In the genomic region with DNA sequence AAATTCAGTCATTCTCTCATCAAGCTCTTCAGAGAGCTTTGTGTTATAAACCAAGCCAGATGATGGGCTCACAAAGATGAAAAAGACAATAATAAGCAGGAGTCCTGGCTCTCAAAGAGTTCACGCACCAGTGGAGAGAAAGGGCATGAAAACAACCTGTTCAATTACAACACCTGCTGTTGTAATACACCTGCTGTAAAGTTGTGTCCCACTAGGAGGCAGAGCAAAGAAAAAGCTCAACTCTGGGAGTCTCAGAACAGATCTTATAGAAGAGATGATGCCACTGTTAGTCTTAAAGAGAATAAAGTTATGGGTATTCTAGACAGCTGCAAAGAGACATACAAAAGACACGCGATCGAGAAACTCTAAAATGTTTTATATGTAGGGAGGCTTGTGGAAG, we compare ENCODE assay signal across 13 cellular contexts.
DNase-seq lines count a peak whose midpoint lies in the region; ATAC-seq and TF ChIP-seq lines count a peak whose summit lies in the region.
"Had no signal": no experiment of that assay in that cellular context is flagged by ENCODE, and none has a peak within 500 bp of the region (broad histone marks: within the 10 kb centered on the region; RNA-seq: fewer than 3 reads in every experiment).

No MANE protein-coding gene starts in this region.

- peaks cover 10% of the 10 kb centered on the region for H3K4me1 Mint-ChIP-seq in activated CD8-positive, alpha-beta T cell treated with anti-CD3 and anti-CD28 coated beads for 36 hours (ENCODE audit: low read depth)

- H3K4me3 ChIP-seq in Loucy (ENCODE audit: low read length, poor library complexity, severe bottlenecking), result no peak overlapping the region
- H3K4me3 ChIP-seq in suprapubic skin, result no peak overlapping the region
- H3K4me3 ChIP-seq: colonic mucosa, psoas muscle had no signal

- no peaks in the 10 kb centered on the region for H3K36me3 ChIP-seq in Loucy (ENCODE audit: insufficient read depth, low read length)
- no peaks in the 10 kb centered on the region for H3K36me3 ChIP-seq in suprapubic skin
- H3K36me3 ChIP-seq: colonic mucosa had no signal

- peaks cover 3% of the 10 kb centered on the region for H3K9me3 Mint-ChIP-seq in activated CD8-positive, alpha-beta T cell treated with anti-CD3 and anti-CD28 coated beads for 36 hours

- H3K9me2 ChIP-seq in Loucy (replicated peaks; ENCODE audit: low read depth, low read length), result no peaks in the 10 kb centered on the region

- H3K9me3 ChIP-seq in Loucy (ENCODE audit: insufficient read depth, low read depth, low read length), result no peaks in the 10 kb centered on the region
- H3K9me3 ChIP-seq in suprapubic skin, result no peaks in the 10 kb centered on the region
- H3K9me3 ChIP-seq: colonic mucosa, psoas muscle had no signal

- no peak for TF ChIP-seq POLR2A in suprapubic skin (IDR thresholded peaks at IDR 0.05)

- 85% methylated on average over 4 of the region's 4 CpGs for WGBS in suprapubic skin

- H3K27ac ChIP-seq in 22Rv1 (no peak overlapping the region), suprapubic skin (no peak overlapping the region)
- H3K27ac ChIP-seq: colonic mucosa, psoas muscle had no signal

- no peak for ATAC-seq in activated CD8-positive, alpha-beta T cell treated with anti-CD3 and anti-CD28 coated beads for 36 hours
- ATAC-seq: psoas muscle had no signal

- H3K27ac Mint-ChIP-seq in activated CD8-positive, alpha-beta T cell treated with anti-CD3 and anti-CD28 coated beads for 36 hours, result no peak overlapping the region
- H3K27ac Mint-ChIP-seq: activated T-helper 1 cell treated with anti-CD3 and anti-CD28 coated beads, Interleukin-12 subunit alpha, Interleukin-12 subunit beta, Interleukin-2, Interleukin-4 antibody, amounts not matched to agents 30 ng/mL and 10 ng/mL and 1 ng/mL, durations not matched to agents 14 hours and 24 hours and 36 hours; mesothelial cell of epicardium had no signal

- H3K27me3 ChIP-seq in Loucy (ENCODE audit: insufficient read depth, low read length, poor library complexity, severe bottlenecking) (no peaks in the 10 kb centered on the region), suprapubic skin (peaks cover 11% of the 10 kb centered on the region)
- H3K27me3 ChIP-seq: colonic mucosa had no signal

- H3K79me2 ChIP-seq in Loucy (ENCODE audit: insufficient read depth, low read length), result no peaks in the 10 kb centered on the region

- H4K20me1 ChIP-seq in Loucy (ENCODE audit: insufficient read depth, low read length, poor library complexity, severe bottlenecking), result no peaks in the 10 kb centered on the region

- TF ChIP-seq EP300 in suprapubic skin (IDR thresholded peaks at IDR 0.05), result no peak

- no peak overlapping the region for H3K4me3 Mint-ChIP-seq in activated CD8-positive, alpha-beta T cell treated with anti-CD3 and anti-CD28 coated beads for 36 hours
- H3K4me3 Mint-ChIP-seq: activated T-helper 1 cell treated with anti-CD3 and anti-CD28 coated beads, Interleukin-12 subunit alpha, Interleukin-12 subunit beta, Interleukin-2, Interleukin-4 antibody, amounts not matched to agents 30 ng/mL and 10 ng/mL and 1 ng/mL, durations not matched to agents 14 hours and 24 hours and 36 hours; mesothelial cell of epicardium had no signal

- DNase-seq in NCI-H748 treated with DMSO at 0.1 percent for 48 hours (lab: John Stamatoyannopoulos, UW), result peak; percentile 45
- DNase-seq in iPS-NIHi11 (ENCODE audit: low spot score), result peak; percentile 34
- DNase-seq in activated CD8-positive, alpha-beta T cell treated with anti-CD3 and anti-CD28 coated beads for 36 hours, result no peak
- DNase-seq in NK-92 treated with Interleukin-12 subunit alpha and Interleukin-12 subunit beta, amount 100 ng/mL, for 24 hours (lab: John Stamatoyannopoulos, UW), result no peak
- DNase-seq in suprapubic skin (ENCODE audit: low spot score in 2 of 2), result no peak
- DNase-seq in activated CD4-positive, alpha-beta T cell treated with anti-CD3 and anti-CD28 coated beads for 1 hour, result no peak
- DNase-seq: activated CD4-positive, alpha-beta T cell treated with anti-CD3 and anti-CD28 coated beads for 48 hours; colonic mucosa; psoas muscle had no signal

- intact Hi-C loops in activated CD8-positive, alpha-beta T cell treated with anti-CD3 and anti-CD28 coated beads for 36 hours (cut with micrococcal nuclease), result no loop called here

- H2AFZ ChIP-seq in Loucy (ENCODE audit: low read length), result no peak overlapping the region

- CTCF ChIA-PET in activated CD8-positive, alpha-beta T cell treated with anti-CD3 and anti-CD28 coated beads for 36 hours (lab: Charles Lee), result interaction anchor here (1.3 to 1.4 kb wide), 3 partner anchors 17 to 102 kb away, joined by 3 to 6 read pairs (median 4); no protein-coding TSS in a partner anchor

- H3K9ac ChIP-seq in Loucy (ENCODE audit: low read depth, low read length, poor library complexity, severe bottlenecking), result no peak overlapping the region

- TF ChIP-seq CTCF in 22Rv1 (IDR thresholded peaks at IDR 0.05) (peak; percentile 23; the same call in 1 of the 2 replicates), Loucy (conservative IDR thresholded peaks at IDR 0.05; ENCODE audit: low read length) (peak; percentile 29; the same call in 1 of the 2 replicates), suprapubic skin (IDR thresholded peaks at IDR 0.05) (no peak)
- TF ChIP-seq CTCF in activated CD8-positive, alpha-beta T cell treated with anti-CD3 and anti-CD28 coated beads for 36 hours (IDR thresholded peaks at IDR 0.05), result no peak

- H3K4me2 ChIP-seq in Loucy (ENCODE audit: low read depth, low read length, poor library complexity, severe bottlenecking), result no peak overlapping the region

- no peaks in the 10 kb centered on the region for H3K36me3 Mint-ChIP-seq in activated CD8-positive, alpha-beta T cell treated with anti-CD3 and anti-CD28 coated beads for 36 hours (ENCODE audit: low read depth)

- POLR2A ChIA-PET in activated CD8-positive, alpha-beta T cell treated with anti-CD3 and anti-CD28 coated beads for 36 hours (lab: Charles Lee), result no interaction called here

- H3K4me1 ChIP-seq in Loucy (ENCODE audit: insufficient read depth, low read length, poor library complexity, severe bottlenecking) (no peaks in the 10 kb centered on the region), suprapubic skin (no peaks in the 10 kb centered on the region)
- H3K4me1 ChIP-seq: colonic mucosa, psoas muscle had no signal

- no peaks in the 10 kb centered on the region for H3F3A ChIP-seq in Loucy (ENCODE audit: low read depth)

- H3K27me3 Mint-ChIP-seq in activated CD8-positive, alpha-beta T cell treated with anti-CD3 and anti-CD28 coated beads for 36 hours, result peaks cover 15% of the 10 kb centered on the region

Comparison
In these comparisons a context has a peak if more than half of its experiments do, and no peak if none do; other contexts are left out.
1. CTCF ChIP-seq: peak in 22Rv1 (single experiment) and Loucy (single experiment); none in activated CD8-positive, alpha-beta T cell treated with anti-CD3 and anti-CD28 coated beads for 36 hours (single experiment) and suprapubic skin (0 of 2).
2. DNase-seq: peak in NCI-H748 treated with DMSO at 0.1 percent for 48 hours (single experiment) and iPS-NIHi11 (single experiment); none in activated CD8-positive, alpha-beta T cell treated with anti-CD3 and anti-CD28 coated beads for 36 hours (single experiment), NK-92 treated with Interleukin-12 subunit alpha and Interleukin-12 subunit beta, amount 100 ng/mL, for 24 hours (single experiment), suprapubic skin (0 of 2) and activated CD4-positive, alpha-beta T cell treated with anti-CD3 and anti-CD28 coated beads for 1 hour (single experiment).